8 cellular contexts compared by ENCODE assay signal in the genomic region with DNA sequence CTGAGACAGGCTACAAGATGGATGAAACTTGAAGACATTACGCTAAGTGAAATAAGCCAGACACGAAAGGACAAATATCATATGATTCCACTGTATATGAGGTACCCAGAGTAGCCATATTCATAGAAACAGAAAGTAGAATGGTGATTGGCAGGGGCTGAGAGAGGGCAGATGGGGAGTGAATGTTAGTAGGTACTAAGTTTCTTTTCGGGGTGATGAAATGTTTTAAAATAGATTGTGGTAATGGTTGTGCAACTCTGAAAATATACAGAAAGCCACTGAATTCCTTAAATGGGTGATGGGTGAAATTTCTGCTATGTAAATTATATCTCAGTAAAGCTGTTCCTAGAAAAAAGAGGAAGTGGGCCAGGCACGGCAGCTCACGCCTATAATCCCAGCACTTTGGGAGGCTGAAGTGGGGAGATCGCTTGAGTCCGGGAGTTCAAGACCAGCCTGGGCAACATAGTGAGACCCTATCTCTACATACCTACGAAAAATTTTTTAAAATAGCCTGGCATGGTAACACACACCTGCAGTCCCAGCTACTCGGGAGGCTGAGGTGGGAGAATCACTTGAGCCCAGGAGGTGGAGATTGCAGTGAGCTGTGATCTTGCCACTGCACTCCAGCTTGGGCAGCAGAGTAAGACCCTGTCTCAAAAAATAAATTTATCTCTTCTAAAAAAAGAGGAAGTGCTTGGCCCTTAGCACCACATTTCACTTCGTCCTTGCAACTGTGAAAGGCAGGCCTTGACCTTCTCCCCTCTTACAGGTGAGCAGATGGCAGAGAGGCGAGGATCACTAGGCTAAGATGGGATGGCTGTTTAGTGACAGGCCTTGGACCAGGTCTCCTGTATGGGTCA. TPM values are rescaled to one million over a fixed set of nuclear protein-coding genes. Genes with fewer than 3 reads are reported as not detected.
A peak's percentile ranks its signal among the peaks of the same experiment; 100 is the strongest.
DNase-seq lines count a peak whose midpoint lies in the region; ATAC-seq, FAIRE-seq and TF ChIP-seq lines count a peak whose summit lies in the region.

No MANE protein-coding gene starts in this region.

- no peaks in the 10 kb centered on the region for H4K20me1 ChIP-seq in OCI-LY3 (ENCODE audit: insufficient read depth, low read length)

- H3K27ac Mint-ChIP-seq in activated CD8-positive, alpha-beta memory T cell treated with anti-CD3 and anti-CD28 coated beads, Interleukin-2, amount 10 ng/mL, durations not matched to agents 7 days and 5 days: peak overlapping the region; percentile 86
- H3K27ac Mint-ChIP-seq in dendritic cell treated with granulocyte-macrophage colony-stimulating factor and Interleukin-4, amounts not matched to agents 40 ng/mL and 50 ng/mL, for 4 days: peak overlapping the region; percentile 90
- H3K27ac Mint-ChIP-seq in natural killer cell treated with Interleukin-12 subunit alpha and Interleukin-12 subunit beta and Interleukin-15 and Interleukin-18, amount 100 ng/mL, for 72 hours: peak overlapping the region; percentile 77 to 86

- DNase-seq in activated CD8-positive, alpha-beta memory T cell treated with anti-CD3 and anti-CD28 coated beads, Interleukin-2, amount 10 ng/mL, durations not matched to agents 7 days and 5 days: peak; percentile 62
- no peak for DNase-seq in activated CD8-positive, alpha-beta memory T cell treated with anti-CD3 and anti-CD28 coated beads for 24 hours
- peak; percentile 81 for DNase-seq in natural killer cell treated with Interleukin-12 subunit alpha and Interleukin-12 subunit beta and Interleukin-15 and Interleukin-18, amount 100 ng/mL, for 72 hours (ENCODE audit: low spot score)
- DNase-seq in effector memory CD4-positive, alpha-beta T cell: no peak
- DNase-seq in small intestine: no peak

- CTCF ChIA-PET in activated CD8-positive, alpha-beta memory T cell treated with anti-CD3 and anti-CD28 coated beads, Interleukin-2, amount 10 ng/mL, durations not matched to agents 7 days and 5 days (lab: Charles Lee): interaction anchor here (1.1 to 11.6 kb wide), 6 partner anchors 10 to 194 kb away, joined by 3 to 96 read pairs (median 4); a partner anchor contains a TSS

- H3K4me1 Mint-ChIP-seq in activated CD8-positive, alpha-beta memory T cell treated with anti-CD3 and anti-CD28 coated beads, Interleukin-2, amount 10 ng/mL, durations not matched to agents 7 days and 5 days: peaks cover 47% of the 10 kb centered on the region
- H3K4me1 Mint-ChIP-seq in dendritic cell treated with granulocyte-macrophage colony-stimulating factor and Interleukin-4, amounts not matched to agents 40 ng/mL and 50 ng/mL, for 4 days (ENCODE audit: low read depth): peaks cover 69% of the 10 kb centered on the region
- H3K4me1 Mint-ChIP-seq in natural killer cell treated with Interleukin-12 subunit alpha and Interleukin-12 subunit beta and Interleukin-15 and Interleukin-18, amount 100 ng/mL, for 72 hours (ENCODE audit: low read depth in 2 of 2): peaks cover 46 to 56% of the 10 kb centered on the region in 2 donors

- H3K4me2 ChIP-seq in OCI-LY3 (ENCODE audit: low read length): peak overlapping the region; percentile 95

- ATAC-seq in activated CD8-positive, alpha-beta memory T cell treated with anti-CD3 and anti-CD28 coated beads, Interleukin-2, amount 10 ng/mL, durations not matched to agents 7 days and 5 days: peak; percentile 90
- ATAC-seq in HG02840 (IDR thresholded peaks at IDR 0.05; ENCODE audit: low FRiP score, unreplicated experiment): peak; percentile 83
- peak; percentile 95 to 96 for ATAC-seq in natural killer cell treated with Interleukin-12 subunit alpha and Interleukin-12 subunit beta and Interleukin-15 and Interleukin-18, amount 100 ng/mL, for 72 hours

- TF ChIP-seq CTCF in OCI-LY3 (IDR thresholded peaks at IDR 0.05; ENCODE audit: low read depth, low read length): no peak

- peak overlapping the region; percentile 53 for H3K4me3 Mint-ChIP-seq in activated CD8-positive, alpha-beta memory T cell treated with anti-CD3 and anti-CD28 coated beads, Interleukin-2, amount 10 ng/mL, durations not matched to agents 7 days and 5 days
- H3K4me3 Mint-ChIP-seq in dendritic cell treated with granulocyte-macrophage colony-stimulating factor and Interleukin-4, amounts not matched to agents 40 ng/mL and 50 ng/mL, for 4 days: peak overlapping the region; percentile 79
- H3K4me3 Mint-ChIP-seq in natural killer cell treated with Interleukin-12 subunit alpha and Interleukin-12 subunit beta and Interleukin-15 and Interleukin-18, amount 100 ng/mL, for 72 hours: peak overlapping the region; percentile 53

- 54 to 69% (median 69%) methylated on average over 11 of the region's 11 CpGs for WGBS in small intestine, 3 donors

- H3K79me2 ChIP-seq in OCI-LY3 (ENCODE audit: low read length): no peaks in the 10 kb centered on the region

- H3K4me3 ChIP-seq in OCI-LY3 (ENCODE audit: low read length): peak overlapping the region; percentile 73
- H3K4me3 ChIP-seq in effector memory CD4-positive, alpha-beta T cell (ENCODE audit: insufficient read depth, low read depth, low read length, poor library complexity, severe bottlenecking): no peak overlapping the region
- no peak overlapping the region for H3K4me3 ChIP-seq in small intestine (ENCODE audit: low read depth in 1 of 2, low read length in 2 of 2)

- no peaks in the 10 kb centered on the region for H3K36me3 Mint-ChIP-seq in activated CD8-positive, alpha-beta memory T cell treated with anti-CD3 and anti-CD28 coated beads, Interleukin-2, amount 10 ng/mL, durations not matched to agents 7 days and 5 days
- H3K36me3 Mint-ChIP-seq in dendritic cell treated with granulocyte-macrophage colony-stimulating factor and Interleukin-4, amounts not matched to agents 40 ng/mL and 50 ng/mL, for 4 days (ENCODE audit: low read depth): no peaks in the 10 kb centered on the region
- no peaks in the 10 kb centered on the region for H3K36me3 Mint-ChIP-seq in natural killer cell treated with Interleukin-12 subunit alpha and Interleukin-12 subunit beta and Interleukin-15 and Interleukin-18, amount 100 ng/mL, for 72 hours

- H3K9me3 ChIP-seq in OCI-LY3 (ENCODE audit: insufficient read depth, low read length): 0 out of 2 replicates have a peak, but pooled peaks cover under 1% of the 10 kb centered on the region
- no peaks in the 10 kb centered on the region for H3K9me3 ChIP-seq in effector memory CD4-positive, alpha-beta T cell (ENCODE audit: control insufficient read depth, low read length)
- no peaks in the 10 kb centered on the region for H3K9me3 ChIP-seq in small intestine (ENCODE audit: control insufficient read depth, low read depth)

- H3K9me3 Mint-ChIP-seq in activated CD8-positive, alpha-beta memory T cell treated with anti-CD3 and anti-CD28 coated beads, Interleukin-2, amount 10 ng/mL, durations not matched to agents 7 days and 5 days (ENCODE audit: low read depth): no peaks in the 10 kb centered on the region
- no peaks in the 10 kb centered on the region for H3K9me3 Mint-ChIP-seq in dendritic cell treated with granulocyte-macrophage colony-stimulating factor and Interleukin-4, amounts not matched to agents 40 ng/mL and 50 ng/mL, for 4 days
- H3K9me3 Mint-ChIP-seq in natural killer cell treated with Interleukin-12 subunit alpha and Interleukin-12 subunit beta and Interleukin-15 and Interleukin-18, amount 100 ng/mL, for 72 hours: no peaks in the 10 kb centered on the region

- peaks cover 34% of the 10 kb centered on the region for H3K4me1 ChIP-seq in OCI-LY3 (ENCODE audit: low read length)
- no peaks in the 10 kb centered on the region for H3K4me1 ChIP-seq in effector memory CD4-positive, alpha-beta T cell (ENCODE audit: control insufficient read depth, insufficient read depth, low read length, poor library complexity, severe bottlenecking)
- H3K4me1 ChIP-seq in small intestine (ENCODE audit: control insufficient read depth in 2 of 2, insufficient read depth in 1 of 2, low read depth in 1 of 2, low read length in 1 of 2): no peaks in the 10 kb centered on the region

- peaks cover 15% of the 10 kb centered on the region for H3K27me3 Mint-ChIP-seq in activated CD8-positive, alpha-beta memory T cell treated with anti-CD3 and anti-CD28 coated beads, Interleukin-2, amount 10 ng/mL, durations not matched to agents 7 days and 5 days
- no peaks in the 10 kb centered on the region for H3K27me3 Mint-ChIP-seq in dendritic cell treated with granulocyte-macrophage colony-stimulating factor and Interleukin-4, amounts not matched to agents 40 ng/mL and 50 ng/mL, for 4 days
- H3K27me3 Mint-ChIP-seq in natural killer cell treated with Interleukin-12 subunit alpha and Interleukin-12 subunit beta and Interleukin-15 and Interleukin-18, amount 100 ng/mL, for 72 hours: no peaks in the 10 kb centered on the region

- H3K36me3 ChIP-seq in OCI-LY3 (replicated peaks; ENCODE audit: low read depth, low read length) (no peaks in the 10 kb centered on the region), small intestine (ENCODE audit: control insufficient read depth in 2 of 2, insufficient read depth in 2 of 2, low read length in 2 of 2) (no peaks in the 10 kb centered on the region)
- H3K36me3 ChIP-seq in effector memory CD4-positive, alpha-beta T cell (ENCODE audit: control insufficient read depth, insufficient read depth, low read length): no peaks in the 10 kb centered on the region

- peak overlapping the region; percentile 93 for H3K27ac ChIP-seq in OCI-LY3 (ENCODE audit: low read length)
- H3K27ac ChIP-seq in effector memory CD4-positive, alpha-beta T cell (ENCODE audit: insufficient read depth, low read length, poor library complexity, severe bottlenecking): no peak overlapping the region
- peak overlapping the region in 1 of 2 donors; percentile 95 for H3K27ac ChIP-seq in small intestine (ENCODE audit: low read depth in 1 of 2, low read length in 1 of 2)

- H2AFZ ChIP-seq in OCI-LY3 (ENCODE audit: low read depth, low read length): peak overlapping the region; percentile 73

- no peak for FAIRE-seq in small intestine (lab: Jason Lieb, UNC)

- intact Hi-C loops in dendritic cell treated with granulocyte-macrophage colony-stimulating factor and Interleukin-4, amounts not matched to agents 40 ng/mL and 50 ng/mL, for 4 days (cut with micrococcal nuclease): loop anchor here (2.0 to 10.0 kb wide), 2 partner anchors 14 to 154 kb away; a partner anchor contains a TSS

- H3K27me3 ChIP-seq in OCI-LY3 (ENCODE audit: low read depth, low read length) (peaks cover 20% of the 10 kb centered on the region), small intestine (ENCODE audit: control insufficient read depth in 2 of 2, insufficient read depth in 2 of 2, low read length in 2 of 2) (no peaks in the 10 kb centered on the region)
- H3K27me3 ChIP-seq in effector memory CD4-positive, alpha-beta T cell (replicated peaks; ENCODE audit: control insufficient read depth, insufficient read depth, low read length, poor library complexity, severe bottlenecking): no peaks in the 10 kb centered on the region

- H3K9ac ChIP-seq in OCI-LY3 (ENCODE audit: low read length): peak overlapping the region; percentile 67

RNA-seq across cellular contexts. Expression of a gene that starts 16.0 kb away (rescaled TPM):
- 10 to 100 TPM; 39.8 to 43.0 TPM for total RNA-seq in activated CD8-positive, alpha-beta memory T cell treated with anti-CD3 and anti-CD28 coated beads, Interleukin-2, amount 10 ng/mL, durations not matched to agents 7 days and 5 days
- total RNA-seq in natural killer cell treated with Interleukin-12 subunit alpha and Interleukin-12 subunit beta and Interleukin-15 and Interleukin-18, amount 100 ng/mL, for 72 hours: 10 to 100 TPM; 33.6 to 69.9 TPM
- 10 to 100 TPM in 1 of 3 donors, 1 to 10 TPM in 2; 5.4 to 24.7 (median 9.2) TPM for polyA plus RNA-seq in small intestine

Comparison
In these comparisons a context has a peak if more than half of its experiments do, and no peak if none do; other contexts are left out.
1. DNase-seq: peak in activated CD8-positive, alpha-beta memory T cell treated with anti-CD3 and anti-CD28 coated beads, Interleukin-2, amount 10 ng/mL, durations not matched to agents 7 days and 5 days (single experiment) and natural killer cell treated with Interleukin-12 subunit alpha and Interleukin-12 subunit beta and Interleukin-15 and Interleukin-18, amount 100 ng/mL, for 72 hours (single experiment); none in activated CD8-positive, alpha-beta memory T cell treated with anti-CD3 and anti-CD28 coated beads for 24 hours (single experiment), effector memory CD4-positive, alpha-beta T cell (0 of 3) and small intestine (single experiment).
2. Peak in every context shown above with its lines, with median percentiles within 50 percentile points of each other: ATAC-seq, H3K27ac Mint-ChIP-seq and H3K4me3 Mint-ChIP-seq.